In the genomic region with DNA sequence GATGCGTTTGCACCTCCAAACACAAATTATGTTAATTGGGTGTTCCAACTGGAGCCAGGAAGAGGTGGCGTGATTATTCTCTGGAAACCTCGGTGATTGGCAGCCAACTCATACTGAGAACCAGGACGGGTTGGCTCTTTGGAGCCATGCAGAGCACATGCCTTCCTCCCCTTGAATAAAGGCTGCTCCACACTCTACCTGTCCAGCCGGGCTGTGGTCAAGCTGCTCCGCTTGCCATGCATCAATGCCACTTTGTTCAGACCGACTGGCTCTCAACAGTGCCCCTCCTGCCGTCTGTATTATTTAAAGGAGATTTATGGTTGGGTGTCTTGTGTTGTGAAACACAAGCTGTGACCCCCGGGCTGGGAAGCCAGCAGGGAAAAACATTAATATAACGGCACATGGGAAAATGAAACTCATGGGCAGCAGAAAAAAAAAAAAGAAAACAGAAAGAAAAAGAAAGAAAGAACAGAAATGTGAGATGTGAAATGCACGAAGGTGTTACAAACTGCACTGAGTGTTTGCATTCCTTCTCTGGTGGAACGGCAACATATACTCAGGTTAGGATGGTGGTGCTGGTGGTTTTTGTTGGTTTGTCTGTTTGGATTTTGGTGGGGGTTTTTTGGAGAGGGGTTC, we compare ENCODE assay signal across 21 cellular contexts.
A peak's percentile ranks its signal among the peaks of the same experiment; 100 is the strongest.
DNase-seq lines count a peak whose midpoint lies in the region; ATAC-seq, FAIRE-seq and TF ChIP-seq lines count a peak whose summit lies in the region.
"Had no signal": no experiment of that assay in that cellular context is flagged by ENCODE, and none has a peak within 500 bp of the region (broad histone marks: within the 10 kb centered on the region; RNA-seq: fewer than 3 reads in every experiment).

No MANE protein-coding gene starts in this region.

- POLR2A ChIA-PET in HepG2 (lab: Yijun Ruan, JAX): no interaction called here

- ATAC-seq in HG02798 (IDR thresholded peaks at IDR 0.05; ENCODE audit: poor library complexity, unreplicated experiment): peak; percentile 29
- no peak for ATAC-seq in HepG2
- ATAC-seq: WTC11 had no signal

- H3K27ac ChIP-seq in testis (no peak overlapping the region), SJCRH30 (no peak overlapping the region), HepG2 (ENCODE audit: extremely low read length, insufficient read depth, low read length) (no peak overlapping the region)
- H3K27ac ChIP-seq: ascending aorta, dorsolateral prefrontal cortex had no signal

- no peak overlapping the region for H3K9ac ChIP-seq in HepG2 (ENCODE audit: insufficient read depth, low read depth, low read length)
- H3K9ac ChIP-seq: BLaER1 treated with 17β-estradiol and CSF1 and Interleukin-3, amounts not matched to agents 10 nM and 100 nM had no signal

- no peaks in the 10 kb centered on the region for H3K79me2 ChIP-seq in HepG2 (ENCODE audit: insufficient read depth, low read length)

- no peak for FAIRE-seq in HepG2 (lab: Jason Lieb, UNC)
- FAIRE-seq: urothelium cell line had no signal

- H3K4me1 ChIP-seq in testis (no peaks in the 10 kb centered on the region), SJCRH30 (no peaks in the 10 kb centered on the region), HepG2 (ENCODE audit: insufficient read depth, low read length) (no peaks in the 10 kb centered on the region)
- H3K4me1 ChIP-seq: Caco-2 had no signal

- no peak overlapping the region for H3K4me3 Mint-ChIP-seq in osteocyte (ENCODE audit: unreplicated experiment)
- H3K4me3 Mint-ChIP-seq: activated naive CD8-positive, alpha-beta T cell treated with anti-CD3 and anti-CD28 coated beads for 36 hours; WTC11 had no signal

- H4K20me1 ChIP-seq in HepG2 (ENCODE audit: insufficient read depth, low read length): no peaks in the 10 kb centered on the region

- in situ Hi-C loops in HepG2 (cut with HindIII; ENCODE audit: extremely low pct_ligation_motif_present, low pct_unique_long_range_greater_than_20kb): no loop called here

- no peak overlapping the region for H2AFZ ChIP-seq in HepG2 (ENCODE audit: low read length)

- peaks cover 55% of the 10 kb centered on the region for H3K4me1 Mint-ChIP-seq in osteocyte (ENCODE audit: unreplicated experiment)
- H3K4me1 Mint-ChIP-seq: activated naive CD8-positive, alpha-beta T cell treated with anti-CD3 and anti-CD28 coated beads for 36 hours had no signal

- peaks cover 32% of the 10 kb centered on the region for H3K36me3 Mint-ChIP-seq in osteocyte (ENCODE audit: unreplicated experiment)
- H3K36me3 Mint-ChIP-seq: activated naive CD8-positive, alpha-beta T cell treated with anti-CD3 and anti-CD28 coated beads for 36 hours; WTC11 had no signal

- no peak for TF ChIP-seq POLR2A in testis (IDR thresholded peaks at IDR 0.05)
- TF ChIP-seq POLR2A in HepG2 (IDR thresholded peaks at IDR 0.05; ENCODE audit: insufficient read depth in 1 of 2, low read depth in 2 of 2, low read length in 2 of 2): no peak

- H3K36me3 ChIP-seq in GM06990 (ENCODE audit: control insufficient read depth, insufficient read depth, low read length) (no peaks in the 10 kb centered on the region), testis (ENCODE audit: low read depth, missing control alignments) (no peaks in the 10 kb centered on the region), SJCRH30 (no peaks in the 10 kb centered on the region), HepG2 (replicated peaks in 1 of 2; ENCODE audit: control insufficient read depth in 1 of 2, insufficient read depth in 2 of 2, low read length in 2 of 2) (no peaks in the 10 kb centered on the region)
- H3K36me3 ChIP-seq: ascending aorta had no signal

- TF ChIP-seq EP300 in HepG2 (IDR thresholded peaks at IDR 0.05; ENCODE audit: low read depth in 2 of 2, low read length in 2 of 2) (no peak), HepG2 (CRISPR knock-in tag; IDR thresholded peaks at IDR 0.05; ENCODE audit: borderline replicate concordance) (no peak)

- H3K27me3 ChIP-seq in GM06990 (replicated peaks; ENCODE audit: control insufficient read depth, insufficient read depth, low read length) (no peaks in the 10 kb centered on the region), testis (no peaks in the 10 kb centered on the region), SJCRH30 (no peaks in the 10 kb centered on the region), HepG2 (ENCODE audit: control insufficient read depth in 1 of 2, insufficient read depth in 2 of 2, low read length in 2 of 2) (no peaks in the 10 kb centered on the region; a peak in 1 of 5 replicates)
- H3K27me3 ChIP-seq: ascending aorta; BLaER1 treated with 17β-estradiol and CSF1 and Interleukin-3, amounts not matched to agents 10 nM and 100 nM had no signal

- no peak for TF ChIP-seq RAD21 in HepG2 (CRISPR knock-in tag; IDR thresholded peaks at IDR 0.05)

- no peak for DNase-seq in GM06990 (ENCODE audit: extremely low read depth, insufficient read length)
- peak; percentile 69 for DNase-seq in cerebellar cortex (ENCODE audit: low spot score)
- DNase-seq in osteocyte (ENCODE audit: extremely low spot score, unreplicated experiment): no peak
- DNase-seq in testis: no peak
- DNase-seq in SJCRH30: no peak
- DNase-seq in activated T-cell treated with anti-CD3 and anti-CD28 coated beads for 4 hours: no peak
- no peak for DNase-seq in HepG2 (ENCODE audit: low spot score)
- DNase-seq: activated CD4-positive, alpha-beta T cell treated with anti-CD3 and anti-CD28 coated beads, Interleukin-2, amount 50 U/mL, for 4 hours; activated CD8-positive, alpha-beta memory T cell treated with anti-CD3 and anti-CD28 coated beads, Interleukin-2, amount 50 U/mL, for 48 hours; activated naive CD8-positive, alpha-beta T cell treated with anti-CD3 and anti-CD28 coated beads for 36 hours; Caco-2; central memory CD4-positive, alpha-beta T cell; DND-41; NCI-H146; T1000 had no signal

- H3K9me3 Mint-ChIP-seq in osteocyte (ENCODE audit: unreplicated experiment): no peaks in the 10 kb centered on the region
- H3K9me3 Mint-ChIP-seq: activated naive CD8-positive, alpha-beta T cell treated with anti-CD3 and anti-CD28 coated beads for 36 hours; WTC11 had no signal

- H3K27me3 Mint-ChIP-seq in osteocyte (ENCODE audit: unreplicated experiment): no peaks in the 10 kb centered on the region

- no peak overlapping the region for H3K4me2 ChIP-seq in HepG2 (ENCODE audit: low read depth, low read length)

- WGBS in testis, 2 donors: 59 to 61% methylated on average over 12 of the region's 12 CpGs
- 25% methylated on average over 11 of the region's 12 CpGs for WGBS in HepG2 (ENCODE audit: low lambda C conversion rate)

- CTCF ChIA-PET in HepG2 (lab: Yijun Ruan, JAX; ENCODE audit: low intra/inter-chr PET ratio, low total read pairs): no interaction called here

- TF ChIP-seq CTCF in GM06990 (IDR thresholded peaks at IDR 0.05; ENCODE audit: insufficient read depth, low read length, poor library complexity, severe bottlenecking): no peak
- no peak for TF ChIP-seq CTCF in osteocyte (IDR thresholded peaks at IDR 0.05)
- no peak for TF ChIP-seq CTCF in testis (IDR thresholded peaks at IDR 0.05)
- no peak for TF ChIP-seq CTCF in HepG2 (CRISPR knock-in tag; IDR thresholded peaks at IDR 0.05)

- H3K27ac Mint-ChIP-seq in osteocyte (ENCODE audit: unreplicated experiment): peak overlapping the region; percentile 76
- H3K27ac Mint-ChIP-seq: activated naive CD8-positive, alpha-beta T cell treated with anti-CD3 and anti-CD28 coated beads for 36 hours; WTC11 had no signal

- H3K4me3 ChIP-seq in GM06990 (replicated peaks; ENCODE audit: low read depth, low read length) (peak overlapping the region; percentile 10), testis (no peak overlapping the region), SJCRH30 (no peak overlapping the region), HepG2 (replicated peaks in 1 of 3; ENCODE audit: insufficient read depth in 1 of 3, low read depth in 2 of 3, low read length in 3 of 3) (no peak overlapping the region)
- H3K4me3 ChIP-seq: BLaER1 treated with 17β-estradiol and CSF1 and Interleukin-3, amounts not matched to agents 10 nM and 100 nM; dorsolateral prefrontal cortex had no signal

- intact Hi-C loops in testis (cut with DNase I; ENCODE audit: low total_unique reads) (no loop called here), HepG2 (cut with micrococcal nuclease; ENCODE audit: unreplicated experiment) (no loop called here)

- H3K9me3 ChIP-seq in testis (no peaks in the 10 kb centered on the region), SJCRH30 (replicated peaks) (no peaks in the 10 kb centered on the region), HepG2 (ENCODE audit: low read length) (no peaks in the 10 kb centered on the region)
- H3K9me3 ChIP-seq: ascending aorta; BLaER1 treated with 17β-estradiol and CSF1 and Interleukin-3, amounts not matched to agents 10 nM and 100 nM; Caco-2 had no signal

- no TSS peak for BruUV-seq in HepG2 (replicated peaks; lab: Mats Ljungman, UMichigan)

TF ChIP-seq in HepG2, 621 proteins besides CTCF, POLR2A, EP300 and RAD21 (continues in another document):
- TF ChIP-seq ESRRA (CRISPR knock-in tag; IDR thresholded peaks at IDR 0.05; ENCODE audit: low read depth) (no peak), ZBTB20 (CRISPR knock-in tag; IDR thresholded peaks at IDR 0.05; ENCODE audit: borderline replicate concordance, low read depth) (no peak), ZSCAN31 (CRISPR knock-in tag; IDR thresholded peaks at IDR 0.05; ENCODE audit: low read depth) (no peak)
- TF ChIP-seq, protein P1, sequence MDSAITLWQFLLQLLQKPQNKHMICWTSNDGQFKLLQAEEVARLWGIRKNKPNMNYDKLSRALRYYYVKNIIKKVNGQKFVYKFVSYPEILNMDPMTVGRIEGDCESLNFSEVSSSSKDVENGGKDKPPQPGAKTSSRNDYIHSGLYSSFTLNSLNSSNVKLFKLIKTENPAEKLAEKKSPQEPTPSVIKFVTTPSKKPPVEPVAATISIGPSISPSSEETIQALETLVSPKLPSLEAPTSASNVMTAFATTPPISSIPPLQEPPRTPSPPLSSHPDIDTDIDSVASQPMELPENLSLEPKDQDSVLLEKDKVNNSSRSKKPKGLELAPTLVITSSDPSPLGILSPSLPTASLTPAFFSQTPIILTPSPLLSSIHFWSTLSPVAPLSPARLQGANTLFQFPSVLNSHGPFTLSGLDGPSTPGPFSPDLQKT (CRISPR knock-in tag; IDR thresholded peaks at IDR 0.05; ENCODE audit: borderline replicate concordance): no peak
